Comparison of ENCODE assay signal across 8 cellular contexts in the genomic region with DNA sequence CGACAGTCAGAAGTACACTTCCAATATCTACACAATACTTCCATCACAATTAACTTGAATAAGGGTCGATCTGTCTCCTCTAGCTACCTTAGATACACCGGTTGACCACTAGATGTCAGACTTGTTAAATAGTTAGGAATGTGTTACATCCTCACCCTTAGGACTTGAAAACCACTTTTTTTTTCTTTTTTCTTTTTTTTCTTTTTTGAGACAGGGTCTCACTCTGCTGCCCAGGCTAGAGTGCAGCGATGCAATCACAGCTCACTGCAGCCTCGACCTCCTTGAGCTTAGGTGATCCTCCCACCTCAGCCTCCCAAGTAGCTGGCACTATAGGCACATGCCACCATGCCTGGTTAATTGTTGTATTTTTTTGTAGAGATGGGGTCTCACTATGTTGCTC.
DNase-seq lines count a peak whose midpoint lies in the region; ATAC-seq and TF ChIP-seq lines count a peak whose summit lies in the region.

No MANE protein-coding gene starts in this region.

- no peaks in the 10 kb centered on the region for H3K9me3 Mint-ChIP-seq in memory B cell
- H3K9me3 Mint-ChIP-seq in CD8-positive, alpha-beta memory T cell, result peaks cover 0 to 9% (median 0%) of the 10 kb centered on the region in 5 donors

- H3K9me2 ChIP-seq in DOHH2 (replicated peaks; ENCODE audit: control insufficient read depth, low read length), result no peaks in the 10 kb centered on the region

- no peaks in the 10 kb centered on the region for H3K36me3 Mint-ChIP-seq in memory B cell
- H3K36me3 Mint-ChIP-seq in CD8-positive, alpha-beta memory T cell, result no peaks in the 10 kb centered on the region

- peaks cover 2% of the 10 kb centered on the region for H3K27me3 Mint-ChIP-seq in memory B cell
- H3K27me3 Mint-ChIP-seq in CD8-positive, alpha-beta memory T cell, result no peaks in the 10 kb centered on the region

- no peaks in the 10 kb centered on the region for H3K79me2 ChIP-seq in DOHH2 (ENCODE audit: control insufficient read depth, low read length)

- DNase-seq in NCI-H82 treated with DMSO at 0.1 percent for 48 hours (lab: John Stamatoyannopoulos, UW; ENCODE audit: unreplicated experiment) (peak; percentile 83), memory B cell (ENCODE audit: low spot score in 2 of 2) (no peak), UCSD-AML1 (lab: John Stamatoyannopoulos, UW; ENCODE audit: unreplicated experiment) (no peak)
- peak; percentile 1 for DNase-seq in central memory CD4-positive, alpha-beta T cell
- no peak for DNase-seq in CD8-positive, alpha-beta memory T cell

- CTCF ChIA-PET in CD8-positive, alpha-beta memory T cell (lab: Charles Lee), result no interaction called here

- peak; percentile 91 for ATAC-seq in GM21360 (IDR thresholded peaks at IDR 0.05; ENCODE audit: unreplicated experiment)
- peak; percentile 97 for ATAC-seq in HG03565 (IDR thresholded peaks at IDR 0.05; ENCODE audit: unreplicated experiment)
- ATAC-seq in memory B cell (ENCODE audit: low read depth), result peak; percentile 54

- no peak overlapping the region for H3K4me3 Mint-ChIP-seq in memory B cell
- no peak overlapping the region for H3K4me3 Mint-ChIP-seq in CD8-positive, alpha-beta memory T cell

- peaks cover 3% of the 10 kb centered on the region for H3K4me1 Mint-ChIP-seq in memory B cell
- no peaks in the 10 kb centered on the region for H3K4me1 Mint-ChIP-seq in CD8-positive, alpha-beta memory T cell

- no peak overlapping the region for H3K4me2 ChIP-seq in DOHH2 (ENCODE audit: low read length)

- H3K4me1 ChIP-seq in DOHH2 (ENCODE audit: control insufficient read depth, low read length), result no peaks in the 10 kb centered on the region
- H3K4me1 ChIP-seq in CD8-positive, alpha-beta memory T cell (ENCODE audit: insufficient read depth, low read length), result no peaks in the 10 kb centered on the region

- POLR2A ChIA-PET in CD8-positive, alpha-beta memory T cell (lab: Charles Lee), result no interaction called here

- H3K36me3 ChIP-seq in DOHH2 (ENCODE audit: control insufficient read depth, low read length), result no peaks in the 10 kb centered on the region
- no peaks in the 10 kb centered on the region for H3K36me3 ChIP-seq in CD8-positive, alpha-beta memory T cell (ENCODE audit: insufficient read depth, low read length)

- no peak overlapping the region for H3K27ac Mint-ChIP-seq in memory B cell
- no peak overlapping the region for H3K27ac Mint-ChIP-seq in CD8-positive, alpha-beta memory T cell

- H3K9me3 ChIP-seq in DOHH2 (ENCODE audit: control insufficient read depth, insufficient read depth, low read length), result no peaks in the 10 kb centered on the region
- H3K9me3 ChIP-seq in CD8-positive, alpha-beta memory T cell (ENCODE audit: low read length), result no peaks in the 10 kb centered on the region

- H3K27ac ChIP-seq in DOHH2 (ENCODE audit: low read depth, low read length), result no peak overlapping the region
- H3K27ac ChIP-seq in CD8-positive, alpha-beta memory T cell (ENCODE audit: low read depth, low read length), result no peak overlapping the region

- no peaks in the 10 kb centered on the region for H3F3A ChIP-seq in DOHH2 (ENCODE audit: control insufficient read depth, insufficient read depth)

- H3K27me3 ChIP-seq in DOHH2 (ENCODE audit: control insufficient read depth, low read length), result no peaks in the 10 kb centered on the region; the same call in 1 of the 2 replicates
- no peaks in the 10 kb centered on the region for H3K27me3 ChIP-seq in CD8-positive, alpha-beta memory T cell (ENCODE audit: insufficient read depth, low read length, poor library complexity, severe bottlenecking)

- peak; percentile 63 for TF ChIP-seq CTCF in DOHH2 (IDR thresholded peaks at IDR 0.05; ENCODE audit: low read depth, low read length, poor library complexity, severe bottlenecking)

- H4K20me1 ChIP-seq in DOHH2 (ENCODE audit: control insufficient read depth, insufficient read depth, low read depth, low read length), result no peaks in the 10 kb centered on the region

- H3K4me3 ChIP-seq in DOHH2 (ENCODE audit: low read length), result no peak overlapping the region
- H3K4me3 ChIP-seq in CD8-positive, alpha-beta memory T cell (ENCODE audit: low read length), result no peak overlapping the region

Comparison
In these comparisons a context has a peak if more than half of its experiments do, and no peak if none do; other contexts are left out.
1. DNase-seq: peak in NCI-H82 treated with DMSO at 0.1 percent for 48 hours (single experiment) and central memory CD4-positive, alpha-beta T cell (single experiment); none in memory B cell (0 of 2), UCSD-AML1 (single experiment) and CD8-positive, alpha-beta memory T cell (0 of 5).
2. Peak in every context shown above with its lines, with median percentiles within 50 percentile points of each other: ATAC-seq.